In genomic region chr3:31661993-31662392, GRCh38 we compare ENCODE assay signal across 17 cellular contexts.
"Had no signal": no experiment of that assay in that cellular context is flagged by ENCODE, and none has a peak within 500 bp of the region (broad histone marks: within the 10 kb centered on the region; RNA-seq: fewer than 3 reads in every experiment).

No MANE protein-coding gene starts in this region.

- H3K27ac Mint-ChIP-seq: activated CD8-positive, alpha-beta T cell treated with anti-CD3 and anti-CD28 coated beads, Interleukin-2, amount 10 ng/mL, durations not matched to agents 7 days and 5 days; activated naive CD4-positive, alpha-beta T cell treated with anti-CD3 and anti-CD28 coated beads, Interleukin-2, amount 50 U/mL, for 72 hours had no signal

- ATAC-seq: activated CD8-positive, alpha-beta T cell treated with anti-CD3 and anti-CD28 coated beads, Interleukin-2, amount 10 ng/mL, durations not matched to agents 7 days and 5 days; activated naive CD4-positive, alpha-beta T cell treated with anti-CD3 and anti-CD28 coated beads, Interleukin-2, amount 50 U/mL, for 72 hours; pancreas had no signal

- H3K4me3 Mint-ChIP-seq: activated CD8-positive, alpha-beta T cell treated with anti-CD3 and anti-CD28 coated beads, Interleukin-2, amount 10 ng/mL, durations not matched to agents 7 days and 5 days had no signal

- DNase-seq: activated CD4-positive, alpha-beta T cell treated with anti-CD3 and anti-CD28 coated beads for 4 hours; activated CD8-positive, alpha-beta memory T cell treated with anti-CD3 and anti-CD28 coated beads, Interleukin-2, amount 50 U/mL, for 4 hours; activated CD8-positive, alpha-beta T cell treated with anti-CD3 and anti-CD28 coated beads, Interleukin-2, amount 10 ng/mL, durations not matched to agents 7 days and 5 days; activated gamma-delta T cell; activated T-cell treated with anti-CD3 and anti-CD28 coated beads, Interleukin-2, amount 50 U/mL, for 48 hours; islet precursor cell; pancreas; sigmoid colon; spleen; stomach; T1000; testis had no signal

- H3K4me3 ChIP-seq: cardiac muscle cell, esophagus muscularis mucosa, lung, pancreas, sigmoid colon, spleen, stomach, testis had no signal

- FAIRE-seq: colon, pancreas had no signal
